ENCODE assay signal across 4 cellular contexts in genomic region chr6:68676094-68676493, GRCh38. TPM values are rescaled to one million over a fixed set of nuclear protein-coding genes. Genes with fewer than 3 reads are reported as not detected.
"Had no signal": no experiment of that assay in that cellular context is flagged by ENCODE, and none has a peak within 500 bp of the region (broad histone marks: within the 10 kb centered on the region; RNA-seq: fewer than 3 reads in every experiment).

No MANE protein-coding gene starts in this region.

RNA-seq across cellular contexts. Expression of gene ADGRB3, which starts 41.0 kb away (rescaled TPM):
- total RNA-seq: HepG2, HT-29, IMR-90 had no signal
- polyA plus RNA-seq: HepG2, IgD-negative memory B cell, IMR-90 had no signal
